ENCODE assay signal across 8 cellular contexts in the genomic region with DNA sequence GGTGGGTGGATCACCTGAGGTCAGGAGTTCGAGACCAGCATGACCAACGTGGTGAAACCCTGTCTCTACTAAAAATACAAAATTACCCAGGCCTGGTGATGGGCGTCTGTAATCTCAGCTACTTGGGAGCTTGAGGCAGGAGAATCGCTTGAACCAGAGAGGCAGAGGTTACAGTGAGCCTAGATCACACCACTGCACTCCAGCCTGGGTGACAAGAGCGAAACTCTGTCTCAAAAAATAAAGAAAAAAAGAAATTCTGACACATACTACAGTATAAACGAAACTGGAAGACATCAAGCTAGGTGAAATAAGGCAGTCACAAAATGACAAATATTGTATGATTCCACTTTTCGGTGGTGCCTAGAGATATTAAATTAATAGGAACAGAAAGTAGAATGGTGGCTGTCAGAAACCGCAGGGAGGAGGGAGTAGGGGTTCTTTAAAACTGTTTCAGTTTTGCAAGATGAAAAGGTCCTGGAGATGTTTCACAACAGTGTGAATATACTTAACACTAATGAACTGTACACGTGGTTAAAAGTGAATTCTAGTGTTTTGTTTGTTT. TPM values are rescaled to one million over a fixed set of nuclear protein-coding genes. Genes with fewer than 3 reads are reported as not detected.
DNase-seq lines count a peak whose midpoint lies in the region; ATAC-seq and TF ChIP-seq lines count a peak whose summit lies in the region.

No MANE protein-coding gene starts in this region.

- no peak overlapping the region for H3K27ac Mint-ChIP-seq in osteocyte (ENCODE audit: unreplicated experiment)
- H3K27ac Mint-ChIP-seq in type B pancreatic cell: no peak overlapping the region

- H3K4me1 Mint-ChIP-seq in osteocyte (ENCODE audit: unreplicated experiment) (no peaks in the 10 kb centered on the region), type B pancreatic cell (ENCODE audit: unreplicated experiment) (peaks cover 7% of the 10 kb centered on the region)

- H3K4me3 Mint-ChIP-seq in osteocyte (ENCODE audit: unreplicated experiment): no peak overlapping the region
- no peak overlapping the region for H3K4me3 Mint-ChIP-seq in type B pancreatic cell

- H3K27me3 Mint-ChIP-seq in osteocyte (ENCODE audit: unreplicated experiment) (peaks cover 46% of the 10 kb centered on the region), type B pancreatic cell (peaks cover 29% of the 10 kb centered on the region)

- H3K9me3 Mint-ChIP-seq in osteocyte (ENCODE audit: unreplicated experiment) (no peaks in the 10 kb centered on the region), type B pancreatic cell (no peaks in the 10 kb centered on the region)

- H3K36me3 Mint-ChIP-seq in osteocyte (ENCODE audit: unreplicated experiment) (peaks cover 2% of the 10 kb centered on the region), type B pancreatic cell (no peaks in the 10 kb centered on the region)

- ATAC-seq in GM18505 (IDR thresholded peaks at IDR 0.05; ENCODE audit: unreplicated experiment) (peak; percentile 73), GM21786 (IDR thresholded peaks at IDR 0.05; ENCODE audit: unreplicated experiment) (peak; percentile 93)

- DNase-seq in NAMALWA (ENCODE audit: low spot score): peak; percentile 85
- peak; percentile 56 for DNase-seq in germinal center (ENCODE audit: low spot score)
- no peak for DNase-seq in NCI-H524 treated with DMSO at 0.1 percent for 48 hours (lab: John Stamatoyannopoulos, UW)
- no peak for DNase-seq in osteocyte (ENCODE audit: extremely low spot score, unreplicated experiment)
- DNase-seq in type B pancreatic cell (ENCODE audit: extremely low spot score, unreplicated experiment): no peak
- no peak for DNase-seq in SHP77 (lab: John Stamatoyannopoulos, UW)

- TF ChIP-seq POLR2A in GM18505 (IDR thresholded peaks at IDR 0.05; ENCODE audit: borderline replicate concordance, extremely low read depth, insufficient read depth, insufficient read length): no peak

- TF ChIP-seq CTCF in osteocyte (IDR thresholded peaks at IDR 0.05) (no peak), type B pancreatic cell (conservative IDR thresholded peaks at IDR 0.05) (no peak)

RNA-seq across cellular contexts. Expression of a gene that starts 23.2 kb away (rescaled TPM):
- total RNA-seq in osteocyte: 1.8 and 2.5 TPM in 2 replicates
- total RNA-seq in type B pancreatic cell (ENCODE audit: low replicate concordance): 2.1 and 2.8 TPM in 2 replicates

RNA-seq across cellular contexts. Expression of a gene that starts 32.0 kb away (rescaled TPM):
- total RNA-seq in osteocyte (4.4 and 5.0 TPM in 2 replicates), type B pancreatic cell (ENCODE audit: low replicate concordance) (2.2 and 2.7 TPM in 2 replicates)

RNA-seq across cellular contexts. Expression of a gene that starts 33.1 kb away (rescaled TPM):
- 50.0 and 50.1 TPM in 2 replicates for total RNA-seq in osteocyte
- total RNA-seq in type B pancreatic cell (ENCODE audit: low replicate concordance): 27.5 and 36.6 TPM in 2 replicates

RNA-seq across cellular contexts. Expression of a gene that starts 38.6 kb away (rescaled TPM):
- total RNA-seq in osteocyte: 31.7 and 38.7 TPM in 2 replicates
- total RNA-seq in type B pancreatic cell (ENCODE audit: low replicate concordance): 45.2 and 51.5 TPM in 2 replicates

RNA-seq across cellular contexts. Expression of a gene that starts 39.8 kb away (rescaled TPM):
- total RNA-seq in osteocyte (22.8 and 32.1 TPM in 2 replicates), type B pancreatic cell (ENCODE audit: low replicate concordance) (31.4 and 33.8 TPM in 2 replicates)

Comparison
In these comparisons a context has a peak if more than half of its experiments do, and no peak if none do; other contexts are left out.
1. DNase-seq: peak in NAMALWA (single experiment) and germinal center (single experiment); none in NCI-H524 treated with DMSO at 0.1 percent for 48 hours (single experiment), osteocyte (single experiment), type B pancreatic cell (single experiment) and SHP77 (0 of 2).